ENCODE assay signal across 9 cellular contexts in genomic region chr5:116273458-116274242, GRCh38.
A peak's percentile ranks its signal among the peaks of the same experiment; 100 is the strongest.
DNase-seq lines count a peak whose midpoint lies in the region; ATAC-seq, FAIRE-seq and TF ChIP-seq lines count a peak whose summit lies in the region.
"Had no signal": no experiment of that assay in that cellular context is flagged by ENCODE, and none has a peak within 500 bp of the region (broad histone marks: within the 10 kb centered on the region; RNA-seq: fewer than 3 reads in every experiment).

No MANE protein-coding gene starts in this region.

- ATAC-seq in HG02840 (IDR thresholded peaks at IDR 0.05; ENCODE audit: low FRiP score, unreplicated experiment) = peak; percentile 99

- in situ Hi-C loops in brain microvascular endothelial cell (cut with HindIII; ENCODE audit: low pct_ligation_motif_present, low sequenced_read_pairs) = no loop called here

- no peak overlapping the region for H3K4me3 ChIP-seq in small intestine (ENCODE audit: low read depth in 1 of 2, low read length in 2 of 2)
- H3K4me3 ChIP-seq in brain microvascular endothelial cell (ENCODE audit: low read depth, low read length) = no peak overlapping the region
- H3K4me3 ChIP-seq: heart left ventricle had no signal

- FAIRE-seq in small intestine (lab: Jason Lieb, UNC) = peak; percentile 61

- H3K27me3 ChIP-seq in small intestine (ENCODE audit: control insufficient read depth in 2 of 2, insufficient read depth in 2 of 2, low read length in 2 of 2) (no peaks in the 10 kb centered on the region), brain microvascular endothelial cell (replicated peaks) (no peaks in the 10 kb centered on the region)
- H3K27me3 ChIP-seq: heart left ventricle had no signal

- DNase-seq in GM19238 (ENCODE audit: insufficient read length, low spot score) (peak; percentile 1), MV-4-11 (lab: John Stamatoyannopoulos, UW) (peak; percentile 18), small intestine (no peak), middle frontal gyrus (ENCODE audit: extremely low spot score, low spot score) (no peak), brain microvascular endothelial cell (no peak)
- no peak for DNase-seq in effector CD4-positive, alpha-beta T cell
- DNase-seq: heart left ventricle, NCI-H2029 had no signal

- H3K36me3 ChIP-seq in small intestine (ENCODE audit: control insufficient read depth in 2 of 2, insufficient read depth in 2 of 2, low read length in 2 of 2) (no peaks in the 10 kb centered on the region), brain microvascular endothelial cell (replicated peaks) (no peaks in the 10 kb centered on the region)

- TF ChIP-seq CTCF in brain microvascular endothelial cell (IDR thresholded peaks at IDR 0.05; ENCODE audit: low read depth, low read length, missing control alignments) = no peak

- no peaks in the 10 kb centered on the region for H3K4me1 ChIP-seq in small intestine (ENCODE audit: control insufficient read depth in 2 of 2, insufficient read depth in 1 of 2, low read depth in 1 of 2, low read length in 1 of 2)
- H3K4me1 ChIP-seq: heart left ventricle had no signal

- H3K9me3 ChIP-seq in small intestine (ENCODE audit: control insufficient read depth, low read depth) = no peaks in the 10 kb centered on the region

- 27 to 32% (median 28%) methylated on average over 1 of the region's 1 CpG for WGBS in small intestine, 3 donors

- no peak overlapping the region for H3K27ac ChIP-seq in small intestine (ENCODE audit: low read depth in 1 of 2, low read length in 1 of 2)
- H3K27ac ChIP-seq in brain microvascular endothelial cell = no peak overlapping the region
- H3K27ac ChIP-seq: heart left ventricle had no signal

Comparison
In these comparisons a context has a peak if more than half of its experiments do, and no peak if none do; other contexts are left out.
1. DNase-seq: peak in GM19238 (single experiment) and MV-4-11 (single experiment); none in small intestine (single experiment), middle frontal gyrus (single experiment), brain microvascular endothelial cell (single experiment) and effector CD4-positive, alpha-beta T cell (single experiment).